ENCODE assay signal across 1 cellular context in the genomic region with DNA sequence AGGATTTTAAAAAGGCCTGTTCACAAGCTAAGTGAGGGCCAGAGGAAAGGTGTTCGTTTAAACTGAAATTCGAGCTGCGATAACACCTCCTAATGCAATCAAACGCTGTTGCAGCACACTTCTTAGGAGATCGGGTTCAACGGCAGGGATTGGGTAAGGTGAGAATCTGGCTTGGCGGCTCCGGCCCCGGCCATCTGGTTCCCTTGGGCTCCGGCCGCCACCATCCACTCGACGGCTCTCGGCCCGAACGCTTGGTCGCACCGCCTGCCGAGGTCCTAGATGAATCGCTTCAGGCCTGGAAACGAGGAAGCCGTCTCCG.
TF ChIP-seq lines count a peak whose summit lies in the region.

No MANE protein-coding gene starts in this region.

TF ChIP-seq in K562, 482 proteins besides CTCF, POLR2A, EP300 and RAD21 (continues in another document):
- TF ChIP-seq ZC3H8 (IDR thresholded peaks at IDR 0.05) (no peak), ZBTB40 (IDR thresholded peaks at IDR 0.05) (peak; percentile 8; the same call in 1 of the 2 replicates), ZBTB40 (CRISPR knock-in tag; IDR thresholded peaks at IDR 0.05) (no peak), CCAR2 (IDR thresholded peaks at IDR 0.05; ENCODE audit: low read depth, low read length) (no peak), OTX1 (CRISPR knock-in tag; IDR thresholded peaks at IDR 0.05) (no peak), HMGXB4 (CRISPR knock-in tag; IDR thresholded peaks at IDR 0.05) (0 out of 2 replicates have a peak, but pooled peaks have one; percentile 77), TCFL5 (CRISPR knock-in tag; conservative IDR thresholded peaks at IDR 0.05) (no peak), ZNF3 (CRISPR knock-in tag; IDR thresholded peaks at IDR 0.05) (no peak), ZKSCAN8 (CRISPR knock-in tag; IDR thresholded peaks at IDR 0.05) (no peak), PURB (CRISPR knock-in tag; IDR thresholded peaks at IDR 0.05; ENCODE audit: low read depth) (no peak), NEUROD1 (IDR thresholded peaks at IDR 0.05; ENCODE audit: borderline replicate concordance, low read depth, low read length, partially characterized antibody) (no peak), EGR1 (conservative IDR thresholded peaks at IDR 0.05) (no peak), ATF3 (IDR thresholded peaks at IDR 0.05) (no peak), ATF3 (CRISPR knock-in tag; conservative IDR thresholded peaks at IDR 0.05) (no peak), SPI1 (IDR thresholded peaks at IDR 0.05; ENCODE audit: borderline replicate concordance, low read depth, low read length) (no peak), CEBPB (tag; IDR thresholded peaks at IDR 0.05) (peak; percentile 88), ZNF561 (CRISPR knock-in tag; conservative IDR thresholded peaks at IDR 0.05) (no peak), ZBTB1 (CRISPR knock-in tag; IDR thresholded peaks at IDR 0.05; ENCODE audit: borderline replicate concordance, low read depth) (0 out of 2 replicates have a peak, but pooled peaks have one; percentile 56), MIER1 (IDR thresholded peaks at IDR 0.05; ENCODE audit: low read depth) (no peak), BHLHE40 (IDR thresholded peaks at IDR 0.05; ENCODE audit: low read length) (0 out of 2 replicates have a peak, but pooled peaks have one; percentile 38), HMG20A (CRISPR knock-in tag; conservative IDR thresholded peaks at IDR 0.05) (no peak), JUN (IDR thresholded peaks at IDR 0.05; ENCODE audit: borderline replicate concordance, low read depth, low read length) (no peak), JUN (CRISPR knock-in tag; IDR thresholded peaks at IDR 0.05; ENCODE audit: borderline replicate concordance) (0 out of 2 replicates have a peak, but pooled peaks have one; percentile 75), KLF13 (tag; IDR thresholded peaks at IDR 0.05; ENCODE audit: borderline replicate concordance, low read depth) (0 out of 2 replicates have a peak, but pooled peaks have one; percentile 5), HSF4 (CRISPR knock-in tag; IDR thresholded peaks at IDR 0.05; ENCODE audit: borderline replicate concordance) (0 out of 2 replicates have a peak, but pooled peaks have one; percentile 20)
- TF ChIP-seq, protein P1, sequence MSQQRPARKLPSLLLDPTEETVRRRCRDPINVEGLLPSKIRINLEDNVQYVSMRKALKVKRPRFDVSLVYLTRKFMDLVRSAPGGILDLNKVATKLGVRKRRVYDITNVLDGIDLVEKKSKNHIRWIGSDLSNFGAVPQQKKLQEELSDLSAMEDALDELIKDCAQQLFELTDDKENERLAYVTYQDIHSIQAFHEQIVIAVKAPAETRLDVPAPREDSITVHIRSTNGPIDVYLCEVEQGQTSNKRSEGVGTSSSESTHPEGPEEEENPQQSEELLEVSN (IDR thresholded peaks at IDR 0.05; ENCODE audit: borderline replicate concordance in 1 of 2, extremely low read depth in 1 of 2, insufficient read depth in 1 of 2, insufficient read length in 1 of 2, low read depth in 1 of 2, low read length in 1 of 2, poor library complexity in 1 of 2, severe bottlenecking in 1 of 2): peak; percentile 46 to 70
- TF ChIP-seq, protein P2, sequence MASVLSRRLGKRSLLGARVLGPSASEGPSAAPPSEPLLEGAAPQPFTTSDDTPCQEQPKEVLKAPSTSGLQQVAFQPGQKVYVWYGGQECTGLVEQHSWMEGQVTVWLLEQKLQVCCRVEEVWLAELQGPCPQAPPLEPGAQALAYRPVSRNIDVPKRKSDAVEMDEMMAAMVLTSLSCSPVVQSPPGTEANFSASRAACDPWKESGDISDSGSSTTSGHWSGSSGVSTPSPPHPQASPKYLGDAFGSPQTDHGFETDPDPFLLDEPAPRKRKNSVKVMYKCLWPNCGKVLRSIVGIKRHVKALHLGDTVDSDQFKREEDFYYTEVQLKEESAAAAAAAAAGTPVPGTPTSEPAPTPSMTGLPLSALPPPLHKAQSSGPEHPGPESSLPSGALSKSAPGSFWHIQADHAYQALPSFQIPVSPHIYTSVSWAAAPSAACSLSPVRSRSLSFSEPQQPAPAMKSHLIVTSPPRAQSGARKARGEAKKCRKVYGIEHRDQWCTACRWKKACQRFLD (CRISPR knock-in tag; IDR thresholded peaks at IDR 0.05): peak; percentile 15; the same call in 1 of the 2 replicates
- TF ChIP-seq, protein P3, sequence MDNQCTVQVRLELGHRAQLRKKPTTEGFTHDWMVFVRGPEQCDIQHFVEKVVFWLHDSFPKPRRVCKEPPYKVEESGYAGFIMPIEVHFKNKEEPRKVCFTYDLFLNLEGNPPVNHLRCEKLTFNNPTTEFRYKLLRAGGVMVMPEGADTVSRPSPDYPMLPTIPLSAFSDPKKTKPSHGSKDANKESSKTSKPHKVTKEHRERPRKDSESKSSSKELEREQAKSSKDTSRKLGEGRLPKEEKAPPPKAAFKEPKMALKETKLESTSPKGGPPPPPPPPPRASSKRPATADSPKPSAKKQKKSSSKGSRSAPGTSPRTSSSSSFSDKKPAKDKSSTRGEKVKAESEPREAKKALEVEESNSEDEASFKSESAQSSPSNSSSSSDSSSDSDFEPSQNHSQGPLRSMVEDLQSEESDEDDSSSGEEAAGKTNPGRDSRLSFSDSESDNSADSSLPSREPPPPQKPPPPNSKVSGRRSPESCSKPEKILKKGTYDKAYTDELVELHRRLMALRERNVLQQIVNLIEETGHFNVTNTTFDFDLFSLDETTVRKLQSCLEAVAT (IDR thresholded peaks at IDR 0.05): 0 out of 4 replicates have a peak, but pooled peaks of 1 of the 2 experiments have one; percentile 80
